In the genomic region with DNA sequence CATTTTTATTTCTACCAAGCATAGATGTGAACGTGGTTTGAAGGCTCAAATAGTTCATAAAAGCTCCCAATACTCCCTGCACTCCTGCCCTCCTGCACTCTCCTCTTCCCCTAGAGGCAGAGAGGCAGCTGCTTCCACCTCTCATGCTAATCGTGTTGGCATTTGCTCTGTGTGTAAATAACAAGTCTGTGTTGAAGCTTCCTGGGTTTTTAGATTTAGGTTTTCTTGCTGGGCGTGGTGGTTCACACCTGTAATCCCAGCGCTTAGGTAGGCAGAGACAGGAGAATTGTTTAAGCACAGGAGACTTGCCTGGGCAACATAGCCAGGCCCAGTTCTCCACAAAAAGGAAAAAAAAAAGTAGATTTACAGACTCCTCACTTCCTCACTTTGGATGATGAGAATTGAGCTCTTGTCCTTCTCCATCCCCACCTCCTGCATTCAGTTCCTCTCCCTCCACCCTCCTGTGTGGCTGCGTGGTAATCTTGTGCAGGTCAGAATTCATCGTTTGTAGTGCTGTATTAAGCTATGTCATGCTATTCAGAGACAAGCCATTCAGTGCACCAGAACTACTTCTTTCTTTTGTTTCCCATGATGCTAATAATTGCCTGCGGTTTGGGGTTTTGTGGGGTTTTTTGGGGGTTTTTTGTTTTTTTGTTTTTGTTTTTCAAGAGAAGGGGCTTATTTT, we compare ENCODE assay signal across 8 cellular contexts. TPM values are rescaled to one million over a fixed set of nuclear protein-coding genes. Genes with fewer than 3 reads are reported as not detected.
DNase-seq lines count a peak whose midpoint lies in the region; ATAC-seq and TF ChIP-seq lines count a peak whose summit lies in the region.

No MANE protein-coding gene starts in this region.

- H3K4me1 Mint-ChIP-seq in Caco-2 (ENCODE audit: low read depth, unreplicated experiment), result no peaks in the 10 kb centered on the region

- no peak overlapping the region for H3K4me2 ChIP-seq in DND-41 (ENCODE audit: insufficient read depth, low read length)

- H3K4me3 Mint-ChIP-seq in Caco-2 (ENCODE audit: unreplicated experiment), result no peak overlapping the region

- H3K9me3 ChIP-seq in DND-41 (ENCODE audit: insufficient read depth, low read length, severe bottlenecking) (no peaks in the 10 kb centered on the region), Caco-2 (no peaks in the 10 kb centered on the region)
- H3K9me3 ChIP-seq in effector memory CD4-positive, alpha-beta T cell (ENCODE audit: control insufficient read depth, low read length), result no peaks in the 10 kb centered on the region

- no peak overlapping the region for H3K4me3 ChIP-seq in DND-41 (ENCODE audit: low read depth in 1 of 2, low read length in 2 of 2)
- no peak overlapping the region for H3K4me3 ChIP-seq in coronary artery
- no peak overlapping the region for H3K4me3 ChIP-seq in Caco-2 (ENCODE audit: low read depth, low read length)
- H3K4me3 ChIP-seq in effector memory CD4-positive, alpha-beta T cell (ENCODE audit: insufficient read depth, low read depth, low read length, poor library complexity, severe bottlenecking), result no peak overlapping the region

- H3K79me2 ChIP-seq in DND-41 (ENCODE audit: insufficient read depth, low read length), result no peaks in the 10 kb centered on the region

- no peak overlapping the region for H3K27ac Mint-ChIP-seq in Caco-2 (ENCODE audit: unreplicated experiment)

- CTCF ChIA-PET in Caco-2 (lab: Charles Lee), result interaction anchor here (0.7 to 1.0 kb wide), 3 partner anchors 9 to 53 kb away, joined by 3 read pairs; no protein-coding TSS in a partner anchor

- ATAC-seq in DND-41 (ENCODE audit: insufficient read depth, low read depth) (peak; percentile 59), GM19351 (IDR thresholded peaks at IDR 0.05; ENCODE audit: unreplicated experiment) (peak; percentile 85), HG03439 (IDR thresholded peaks at IDR 0.05; ENCODE audit: unreplicated experiment) (peak; percentile 75)

- TF ChIP-seq CTCF in DND-41 (IDR thresholded peaks at IDR 0.05; ENCODE audit: borderline replicate concordance, extremely low read depth, low read length, poor library complexity, severe bottlenecking) (peak; percentile 28), coronary artery (IDR thresholded peaks at IDR 0.05) (no peak), Caco-2 (IDR thresholded peaks at IDR 0.05; ENCODE audit: insufficient read depth in 1 of 2, low read depth in 1 of 2, low read length in 1 of 2, severe bottlenecking in 1 of 2, unreplicated experiment in 1 of 2) (no peak)

- H3K4me1 ChIP-seq in DND-41 (ENCODE audit: insufficient read depth, low read length) (peaks cover 36% of the 10 kb centered on the region), Caco-2 (no peaks in the 10 kb centered on the region)
- H3K4me1 ChIP-seq in effector memory CD4-positive, alpha-beta T cell (ENCODE audit: control insufficient read depth, insufficient read depth, low read length, poor library complexity, severe bottlenecking), result peaks cover 20% of the 10 kb centered on the region

- H3K36me3 Mint-ChIP-seq in Caco-2 (ENCODE audit: insufficient read depth, unreplicated experiment), result no peaks in the 10 kb centered on the region

- BruUV-seq in Caco-2 (replicated peaks; lab: Mats Ljungman, UMichigan), result no TSS peak

- intact Hi-C loops in Caco-2 (cut with micrococcal nuclease; ENCODE audit: unreplicated experiment), result no loop called here

- in situ Hi-C loops in G401 (cut with HindIII; ENCODE audit: low sequenced_read_pairs), result no loop called here

- no peaks in the 10 kb centered on the region for H3K9me3 Mint-ChIP-seq in Caco-2 (ENCODE audit: unreplicated experiment)

- peak overlapping the region; percentile 43 for H3K9ac ChIP-seq in DND-41 (ENCODE audit: low read depth, low read length)

- peaks cover 10% of the 10 kb centered on the region for H3K27me3 Mint-ChIP-seq in Caco-2 (ENCODE audit: insufficient read depth, unreplicated experiment)

- POLR2A ChIA-PET in Caco-2 (lab: Charles Lee), result no interaction called here

- H3K27me3 ChIP-seq in DND-41 (ENCODE audit: insufficient read depth, low read length, poor library complexity), result no peaks in the 10 kb centered on the region
- no peaks in the 10 kb centered on the region for H3K27me3 ChIP-seq in Caco-2 (replicated peaks; ENCODE audit: control insufficient read depth, insufficient read depth, low read length)
- no peaks in the 10 kb centered on the region for H3K27me3 ChIP-seq in effector memory CD4-positive, alpha-beta T cell (replicated peaks; ENCODE audit: control insufficient read depth, insufficient read depth, low read length, poor library complexity, severe bottlenecking)

- no peaks in the 10 kb centered on the region for H3K36me3 ChIP-seq in DND-41 (ENCODE audit: insufficient read depth, low read length)
- no peaks in the 10 kb centered on the region for H3K36me3 ChIP-seq in Caco-2 (ENCODE audit: control insufficient read depth, insufficient read depth, low read length)
- no peaks in the 10 kb centered on the region for H3K36me3 ChIP-seq in effector memory CD4-positive, alpha-beta T cell (ENCODE audit: control insufficient read depth, insufficient read depth, low read length)

- peak; percentile 38 for DNase-seq in DND-41
- no peak for DNase-seq in caudate nucleus (lab: John Stamatoyannopoulos, UW)
- DNase-seq in coronary artery (ENCODE audit: low spot score), result no peak
- DNase-seq in Caco-2, result no peak
- DNase-seq in G401 (ENCODE audit: low spot score), result no peak
- DNase-seq in effector memory CD4-positive, alpha-beta T cell, result no peak

- H3K27ac ChIP-seq in DND-41 (ENCODE audit: low read length) (peak overlapping the region; percentile 85), caudate nucleus (ENCODE audit: low read depth, low read length) (peak overlapping the region; percentile 11), coronary artery (no peak overlapping the region)
- H3K27ac ChIP-seq in effector memory CD4-positive, alpha-beta T cell (ENCODE audit: insufficient read depth, low read length, poor library complexity, severe bottlenecking), result no peak overlapping the region

- H2AFZ ChIP-seq in DND-41 (ENCODE audit: low read depth, low read length), result peak overlapping the region; percentile 45

- no peaks in the 10 kb centered on the region for H4K20me1 ChIP-seq in DND-41 (ENCODE audit: insufficient read depth, low read length)

RNA-seq across cellular contexts. Expression of gene MAL, which starts 37.4 kb away (rescaled TPM):
- not detected in 2 replicates for total RNA-seq in Caco-2 (2022)
- total RNA-seq in G401 (2014; rRNA removed; shearing (Covaris generic)), result not detected in 2 replicates

RNA-seq across cellular contexts. Expression of gene MRPS5, which starts 58.8 kb away (rescaled TPM):
- 80.5 and 90.0 TPM in 2 replicates for total RNA-seq in Caco-2 (2022)
- total RNA-seq in G401 (2014; rRNA removed; shearing (Covaris generic)), result 76.7 and 85.7 TPM in 2 replicates

Comparison
In these comparisons a context has a peak if more than half of its experiments do, and no peak if none do; other contexts are left out.
1. H3K27ac ChIP-seq: peak in DND-41 (single experiment) and caudate nucleus (single experiment); none in coronary artery (0 of 2) and effector memory CD4-positive, alpha-beta T cell (single experiment).
2. Peak in every context shown above with its lines, with median percentiles within 50 percentile points of each other: ATAC-seq.